9 cellular contexts compared by ENCODE assay signal in genomic region chr2:176093145-176093888, GRCh38. TPM values are rescaled to one million over a fixed set of nuclear protein-coding genes. Genes with fewer than 3 reads are reported as not detected.
DNase-seq lines count a peak whose midpoint lies in the region; ATAC-seq and TF ChIP-seq lines count a peak whose summit lies in the region.
"Had no signal": no experiment of that assay in that cellular context is flagged by ENCODE, and none has a peak within 500 bp of the region (broad histone marks: within the 10 kb centered on the region; RNA-seq: fewer than 3 reads in every experiment).

No MANE protein-coding gene starts in this region.

- no peaks in the 10 kb centered on the region for H3K36me3 ChIP-seq in ectodermal cell (ENCODE audit: control insufficient read depth, insufficient read depth, low read length)
- no peaks in the 10 kb centered on the region for H3K36me3 ChIP-seq in prostate gland
- no peaks in the 10 kb centered on the region for H3K36me3 ChIP-seq in Karpas-422 (ENCODE audit: insufficient read depth, low read length)

- peaks cover 100% of the 10 kb centered on the region for H3K27me3 ChIP-seq in ectodermal cell (ENCODE audit: control insufficient read depth, insufficient read depth, low read length, poor library complexity, severe bottlenecking)
- peaks cover 15% of the 10 kb centered on the region for H3K27me3 ChIP-seq in prostate gland (replicated peaks; ENCODE audit: insufficient read depth)
- no peaks in the 10 kb centered on the region for H3K27me3 ChIP-seq in Karpas-422 (ENCODE audit: low read length)

- DNase-seq in NCI-H2196 (lab: John Stamatoyannopoulos, UW; ENCODE audit: unreplicated experiment) (peak; percentile 9), NCI-H2196 treated with DMSO at 0.1 percent for 48 hours (lab: John Stamatoyannopoulos, UW; ENCODE audit: unreplicated experiment) (no peak), HuH-7 (ENCODE audit: low spot score) (peak; percentile 62), prostate gland (ENCODE audit: low spot score) (no peak), Karpas-422 (no peak), GM10248 (ENCODE audit: extremely low spot score) (no peak)
- DNase-seq: CD8-positive, alpha-beta T cell had no signal

- H3K4me1 ChIP-seq in ectodermal cell (ENCODE audit: control insufficient read depth, insufficient read depth, low read length) = peaks cover 1% of the 10 kb centered on the region
- no peaks in the 10 kb centered on the region for H3K4me1 ChIP-seq in prostate gland (replicated peaks)
- H3K4me1 ChIP-seq in Karpas-422 (ENCODE audit: low read length) = peaks cover 17% of the 10 kb centered on the region

- no peak overlapping the region for H3K4me2 ChIP-seq in Karpas-422 (ENCODE audit: low read depth, low read length, poor library complexity, severe bottlenecking)

- intact Hi-C loops in prostate gland (cut with DNase I) = loop anchor here (5.0 kb wide), 1 partner anchor 926 kb away; the partner anchor contains the start of gene ATF2

- CTCF ChIA-PET in GM10248 (lab: Yijun Ruan, JAX) = interaction anchor here (0.6 to 6.0 kb wide), 4 partner anchors 10 to 405 kb away, joined by 3 to 96 read pairs (median 10); partner anchors contain the start of gene EVX2

- no peak for TF ChIP-seq POLR2A in prostate gland (IDR thresholded peaks at IDR 0.05)

- H2AFZ ChIP-seq in Karpas-422 (ENCODE audit: low read length) = no peak overlapping the region

- 1% methylated on average over 52 of the region's 52 CpGs for WGBS in ectodermal cell, 2 experiments
- WGBS in prostate gland = 2% methylated on average over 30 of the region's 52 CpGs

- H3K27ac ChIP-seq in ectodermal cell (ENCODE audit: insufficient read depth, low read depth, low read length, poor library complexity, severe bottlenecking) (no peak overlapping the region), prostate gland (peak overlapping the region; percentile 72 to 80), Karpas-422 (ENCODE audit: low read length) (no peak overlapping the region)

- POLR2A ChIA-PET in GM10248 (lab: Yijun Ruan, JAX) = no interaction called here

- no peaks in the 10 kb centered on the region for H3K9me3 ChIP-seq in ectodermal cell (ENCODE audit: control insufficient read depth, low read length)
- no peaks in the 10 kb centered on the region for H3K9me3 ChIP-seq in prostate gland
- no peaks in the 10 kb centered on the region for H3K9me3 ChIP-seq in Karpas-422 (ENCODE audit: low read length)

- no peak for ATAC-seq in HG03460 (IDR thresholded peaks at IDR 0.05; ENCODE audit: unreplicated experiment)
- ATAC-seq: CD8-positive, alpha-beta T cell had no signal

- TF ChIP-seq CTCF in prostate gland (IDR thresholded peaks at IDR 0.05) = peak in 2 of 4 experiments; percentile 3 to 15
- TF ChIP-seq CTCF in GM10248 (IDR thresholded peaks at IDR 0.05; ENCODE audit: control extremely low read depth, extremely low read depth, low read depth, missing control alignments) = no peak

- no peak overlapping the region for H3K9ac ChIP-seq in Karpas-422 (ENCODE audit: low read length)

- H4K20me1 ChIP-seq in Karpas-422 (ENCODE audit: insufficient read depth, low read depth, low read length) = no peaks in the 10 kb centered on the region

- H3K4me3 ChIP-seq in ectodermal cell (ENCODE audit: insufficient read depth, low read depth, low read length) (peak overlapping the region; percentile 22), prostate gland (peak overlapping the region; percentile 42 to 43), Karpas-422 (ENCODE audit: low read length) (no peak overlapping the region)

- H3K9me2 ChIP-seq in Karpas-422 (replicated peaks; ENCODE audit: insufficient read depth, low read length) = no peaks in the 10 kb centered on the region

- H3K79me2 ChIP-seq in Karpas-422 (ENCODE audit: low read length) = no peaks in the 10 kb centered on the region

RNA-seq across cellular contexts. Expression of gene HOXD13, which starts 0.8 kb away (rescaled TPM):
- polyA plus RNA-seq in ectodermal cell (2013, experiment 1 of 4) = not detected
- polyA plus RNA-seq in ectodermal cell (2013, experiment 2 of 4) = not detected
- not detected for polyA plus RNA-seq in ectodermal cell (2013, experiment 3 of 4)
- not detected for polyA plus RNA-seq in ectodermal cell (2013, experiment 4 of 4)
- total RNA-seq in prostate gland = 10 to 100 TPM; 10.6 to 11.8 TPM
- total RNA-seq in Karpas-422 (2014; rRNA removed; shearing (Covaris generic); ENCODE audit: low replicate concordance) = not detected in 2 replicates
- total RNA-seq: CD8-positive, alpha-beta T cell had no signal

RNA-seq across cellular contexts. Expression of gene HOXD12, which starts 6.3 kb away (rescaled TPM):
- not detected for polyA plus RNA-seq in ectodermal cell (2013, experiment 1 of 4)
- not detected for polyA plus RNA-seq in ectodermal cell (2013, experiment 2 of 4)
- polyA plus RNA-seq in ectodermal cell (2013, experiment 3 of 4) = not detected
- polyA plus RNA-seq in ectodermal cell (2013, experiment 4 of 4) = not detected
- under 1 TPM in 1 of 2 donors, not detected in 1; 0.36 TPM for total RNA-seq in prostate gland
- total RNA-seq in Karpas-422 (2014; rRNA removed; shearing (Covaris generic); ENCODE audit: low replicate concordance) = 1.0 and 1.9 TPM in 2 replicates
- total RNA-seq: CD8-positive, alpha-beta T cell had no signal

RNA-seq across cellular contexts. Expression of gene EVX2, which starts 9.6 kb away (rescaled TPM):
- not detected for polyA plus RNA-seq in ectodermal cell (2013, experiment 1 of 4)
- not detected for polyA plus RNA-seq in ectodermal cell (2013, experiment 2 of 4)
- polyA plus RNA-seq in ectodermal cell (2013, experiment 3 of 4) = 0.11 TPM
- 0.08 TPM for polyA plus RNA-seq in ectodermal cell (2013, experiment 4 of 4)
- 1 to 10 TPM; 1.2 to 1.6 TPM for total RNA-seq in prostate gland
- total RNA-seq in Karpas-422 (2014; rRNA removed; shearing (Covaris generic); ENCODE audit: low replicate concordance) = not detected in 2 replicates
- total RNA-seq: CD8-positive, alpha-beta T cell had no signal

RNA-seq across cellular contexts. Expression of gene HOXD11, which starts 13.8 kb away (rescaled TPM):
- not detected for polyA plus RNA-seq in ectodermal cell (2013, experiment 1 of 4)
- not detected for polyA plus RNA-seq in ectodermal cell (2013, experiment 2 of 4)
- polyA plus RNA-seq in ectodermal cell (2013, experiment 3 of 4) = not detected
- not detected for polyA plus RNA-seq in ectodermal cell (2013, experiment 4 of 4)
- total RNA-seq in prostate gland = 10 to 100 TPM in 1 of 2 donors, 1 to 10 TPM in 1; 8.0 to 14.9 TPM
- total RNA-seq in Karpas-422 (2014; rRNA removed; shearing (Covaris generic); ENCODE audit: low replicate concordance) = not detected in 2 replicates
- total RNA-seq: CD8-positive, alpha-beta T cell had no signal

RNA-seq across cellular contexts. Expression of gene HOXD10, which starts 23.3 kb away (rescaled TPM):
- polyA plus RNA-seq in ectodermal cell (2013, experiment 1 of 4) = not detected
- not detected for polyA plus RNA-seq in ectodermal cell (2013, experiment 2 of 4)
- polyA plus RNA-seq in ectodermal cell (2013, experiment 3 of 4) = not detected
- polyA plus RNA-seq in ectodermal cell (2013, experiment 4 of 4) = not detected
- 10 to 100 TPM; 10.4 to 32.5 TPM for total RNA-seq in prostate gland
- not detected in 2 replicates for total RNA-seq in Karpas-422 (2014; rRNA removed; shearing (Covaris generic); ENCODE audit: low replicate concordance)
- total RNA-seq: CD8-positive, alpha-beta T cell had no signal

Comparison
In these comparisons a context has a peak if more than half of its experiments do, and no peak if none do; other contexts are left out.
1. DNase-seq: peak in NCI-H2196 (single experiment) and HuH-7 (single experiment); none in NCI-H2196 treated with DMSO at 0.1 percent for 48 hours (single experiment), prostate gland (single experiment), Karpas-422 (single experiment) and GM10248 (single experiment).
2. H3K27ac ChIP-seq: peak in prostate gland (2 of 2); none in ectodermal cell (single experiment) and Karpas-422 (single experiment).
3. RNA of gene HOXD13, which starts 0.8 kb away (total RNA-seq): 10.6 to 11.8 TPM in prostate gland; not detected in Karpas-422; every median in the first group is over 10 times any median in the second.